ENCODE assay signal across 1 cellular context in genomic region chr2:144682248-144682647, GRCh38.
TF ChIP-seq lines count a peak whose summit lies in the region.

No MANE protein-coding gene starts in this region.

TF ChIP-seq in K562, 482 proteins besides CTCF, POLR2A, EP300 and RAD21 (continued from another document and continues in another):
- no peak for TF ChIP-seq MGA (IDR thresholded peaks at IDR 0.05)
- no peak for TF ChIP-seq POLR2G (IDR thresholded peaks at IDR 0.05; ENCODE audit: low read depth, low read length)
- no peak for TF ChIP-seq POLR3A (IDR thresholded peaks at IDR 0.05; ENCODE audit: borderline replicate concordance, extremely low read depth, insufficient read depth, insufficient read length)
- TF ChIP-seq CHD2 (IDR thresholded peaks at IDR 0.05; ENCODE audit: low read depth, low read length): no peak
- peak; percentile 82 for TF ChIP-seq NFE2 (IDR thresholded peaks at IDR 0.05; ENCODE audit: low read depth)
- peak; percentile 80 for TF ChIP-seq PKNOX1 (IDR thresholded peaks at IDR 0.05)
- TF ChIP-seq USF2 (CRISPR knock-in tag; IDR thresholded peaks at IDR 0.05): no peak
- no peak for TF ChIP-seq ATF4 (CRISPR knock-in tag; IDR thresholded peaks at IDR 0.05)
- TF ChIP-seq MEF2D (tag; conservative IDR thresholded peaks at IDR 0.05; ENCODE audit: low read depth): peak; percentile 70; the same call in 1 of the 2 replicates
- TF ChIP-seq KDM4B (IDR thresholded peaks at IDR 0.05; ENCODE audit: borderline replicate concordance in 2 of 2, low read depth in 1 of 2): no peak
- TF ChIP-seq HSF4 (CRISPR knock-in tag; IDR thresholded peaks at IDR 0.05; ENCODE audit: borderline replicate concordance): no peak
- no peak for TF ChIP-seq ZHX1 (conservative IDR thresholded peaks at IDR 0.05; ENCODE audit: low read length)
- TF ChIP-seq POLR2AphosphoS2 (IDR thresholded peaks at IDR 0.05; ENCODE audit: low read length): no peak
- peak; percentile 22; the same call in 1 of the 2 replicates for TF ChIP-seq FOXJ2 (tag; IDR thresholded peaks at IDR 0.05)
- TF ChIP-seq UBTF (IDR thresholded peaks at IDR 0.05; ENCODE audit: borderline replicate concordance in 1 of 2, low read depth in 2 of 2, low read length in 2 of 2): no peak
- no peak for TF ChIP-seq SMARCB1 (IDR thresholded peaks at IDR 0.05; ENCODE audit: insufficient read length, low read depth)
- no peak for TF ChIP-seq ZNF764 (CRISPR knock-in tag; IDR thresholded peaks at IDR 0.05; ENCODE audit: low read depth)
- no peak for TF ChIP-seq ZBTB34 (CRISPR knock-in tag; IDR thresholded peaks at IDR 0.05)
- no peak for TF ChIP-seq COPS2 (conservative IDR thresholded peaks at IDR 0.05)
- peak; percentile 54; the same call in 1 of the 2 replicates for TF ChIP-seq HDAC2 (IDR thresholded peaks at IDR 0.05)
- TF ChIP-seq ZBTB26 (CRISPR knock-in tag; IDR thresholded peaks at IDR 0.05): no peak
- no peak for TF ChIP-seq HNRNPL (IDR thresholded peaks at IDR 0.05; ENCODE audit: low read depth, low read length)
- TF ChIP-seq MEF2A (IDR thresholded peaks at IDR 0.05; ENCODE audit: control insufficient read depth, low read depth, low read length): no peak
- peak; percentile 35; the same call in 1 of the 2 replicates for TF ChIP-seq RFX1 (IDR thresholded peaks at IDR 0.05)
- no peak for TF ChIP-seq TEAD1 (CRISPR knock-in tag; IDR thresholded peaks at IDR 0.05)
- TF ChIP-seq ZNF584 (CRISPR knock-in tag; IDR thresholded peaks at IDR 0.05; ENCODE audit: low read depth): no peak
- no peak for TF ChIP-seq HDAC3 (IDR thresholded peaks at IDR 0.05; ENCODE audit: borderline replicate concordance, partially characterized antibody)
- TF ChIP-seq NFATC3 (IDR thresholded peaks at IDR 0.05): no peak
- peak; percentile 44; the same call in 1 of the 2 replicates for TF ChIP-seq BACH1 (tag; IDR thresholded peaks at IDR 0.05)
- TF ChIP-seq ZNF778 (CRISPR knock-in tag; IDR thresholded peaks at IDR 0.05): no peak
- TF ChIP-seq FOXJ3 (CRISPR knock-in tag; IDR thresholded peaks at IDR 0.05): no peak
- TF ChIP-seq HMG20A (CRISPR knock-in tag; conservative IDR thresholded peaks at IDR 0.05): no peak
- TF ChIP-seq MED1 (CRISPR knock-in tag; IDR thresholded peaks at IDR 0.05; ENCODE audit: borderline replicate concordance): no peak
- no peak for TF ChIP-seq IRF9 (tag; IDR thresholded peaks at IDR 0.05)
